ENCODE assay signal across 9 cellular contexts in genomic region chr10:102802920-102803534, GRCh38. TPM values are rescaled to one million over a fixed set of nuclear protein-coding genes. Genes with fewer than 3 reads are reported as not detected.
DNase-seq lines count a peak whose midpoint lies in the region; ATAC-seq and TF ChIP-seq lines count a peak whose summit lies in the region.
"Had no signal": no experiment of that assay in that cellular context is flagged by ENCODE, and none has a peak within 500 bp of the region (broad histone marks: within the 10 kb centered on the region; RNA-seq: fewer than 3 reads in every experiment).

No MANE protein-coding gene starts in this region.

- DNase-seq in GM04503 (ENCODE audit: low read depth) (peak; percentile 92), RKO (ENCODE audit: low spot score) (peak; percentile 37), pons (ENCODE audit: low spot score) (no peak), RPMI8226 (no peak), NOMO-1 (lab: John Stamatoyannopoulos, UW; ENCODE audit: unreplicated experiment in 2 of 2) (no peak)

- no peaks in the 10 kb centered on the region for H3K9me3 Mint-ChIP-seq in nephron
- H3K9me3 Mint-ChIP-seq: IgD-negative memory B cell had no signal

- H3K36me3 Mint-ChIP-seq in nephron (ENCODE audit: low read depth): peaks cover 51% of the 10 kb centered on the region

- H3K4me1 Mint-ChIP-seq in nephron: peaks cover 53% of the 10 kb centered on the region

- peak overlapping the region; percentile 20 to 97 (median 41) for H3K27ac Mint-ChIP-seq in nephron

- no peaks in the 10 kb centered on the region for H3K27me3 Mint-ChIP-seq in nephron (ENCODE audit: low read depth)
- H3K27me3 Mint-ChIP-seq: IgD-negative memory B cell had no signal

- peak; percentile 62 for ATAC-seq in esophagus mucosa
- no peak for ATAC-seq in HG03565 (IDR thresholded peaks at IDR 0.05; ENCODE audit: unreplicated experiment)

- H3K4me3 Mint-ChIP-seq in nephron: peak overlapping the region in 1 of 3 experiments; percentile 10

- TF ChIP-seq CTCF in nephron (IDR thresholded peaks at IDR 0.05; ENCODE audit: unreplicated experiment in 3 of 3): no peak

RNA-seq across cellular contexts. Expression of gene CYP17A1, which starts 34.2 kb away (rescaled TPM):
- 0.76 TPM for total RNA-seq in esophagus mucosa

RNA-seq across cellular contexts. Expression of gene BORCS7, which starts 51.0 kb away (rescaled TPM):
- 8.0 TPM for total RNA-seq in esophagus mucosa

RNA-seq across cellular contexts. Expression of gene WBP1L, which starts 59.3 kb away (rescaled TPM):
- 19.6 TPM for total RNA-seq in esophagus mucosa

Comparison
In these comparisons a context has a peak if more than half of its experiments do, and no peak if none do; other contexts are left out.
1. DNase-seq: peak in GM04503 (single experiment) and RKO (single experiment); none in pons (single experiment), RPMI8226 (single experiment) and NOMO-1 (0 of 2).